ENCODE assay signal across 18 cellular contexts in the genomic region with DNA sequence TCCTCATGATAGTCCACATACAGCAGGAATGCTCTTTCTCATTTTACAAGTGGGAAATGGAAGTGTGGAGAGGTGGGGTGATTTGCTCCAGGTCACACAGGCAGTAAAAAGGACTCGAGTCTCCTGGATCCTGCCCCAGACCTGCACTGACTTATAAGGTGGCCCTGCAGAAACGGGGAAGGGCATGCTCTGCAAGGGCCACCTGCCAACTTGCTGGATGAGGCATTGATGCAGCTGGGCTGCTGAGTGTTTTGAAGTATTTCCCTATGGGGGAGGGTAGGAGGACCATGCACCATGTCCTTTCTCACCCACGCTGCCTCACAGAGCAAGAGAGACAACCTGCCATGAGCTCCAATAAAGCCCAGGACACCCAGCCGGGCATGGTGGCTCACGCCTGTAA. TPM values are rescaled to one million over a fixed set of nuclear protein-coding genes. Genes with fewer than 3 reads are reported as not detected.
"Had no signal": no experiment of that assay in that cellular context is flagged by ENCODE, and none has a peak within 500 bp of the region (broad histone marks: within the 10 kb centered on the region; RNA-seq: fewer than 3 reads in every experiment).

No MANE protein-coding gene starts in this region.

- H3K4me3 ChIP-seq: coronary artery, ovary, psoas muscle, skin epidermis, suprapubic skin, transverse colon had no signal

- H3K27ac ChIP-seq: coronary artery, ovary, psoas muscle, skin epidermis, suprapubic skin, transverse colon had no signal

- H3K9me3 ChIP-seq: ovary, psoas muscle, suprapubic skin, transverse colon had no signal

- H3K27me3 ChIP-seq: ovary, suprapubic skin, transverse colon had no signal

- H3K36me3 ChIP-seq: ovary, suprapubic skin, transverse colon had no signal

- DNase-seq: activated CD4-positive, alpha-beta T cell treated with anti-CD3 and anti-CD28 coated beads, Interleukin-2, amount 50 U/mL, for 1 hour; activated CD8-positive, alpha-beta memory T cell treated with anti-CD3 and anti-CD28 coated beads for 24 hours; activated CD8-positive, alpha-beta memory T cell treated with anti-CD3 and anti-CD28 coated beads, Interleukin-2, amount 50 U/mL, for 48 hours; activated effector memory CD4-positive, alpha-beta T cell treated with Interleukin-2 at 50 U/mL for 16 hours; activated naive CD4-positive, alpha-beta T cell treated with anti-CD3 and anti-CD28 coated beads, Interleukin-2, amount 50 U/mL, for 16 hours; activated T-cell treated with anti-CD3 and anti-CD28 coated beads, Interleukin-2, amount 50 U/mL, for 48 hours; aorta; erythroblast; mammary epithelial cell; ovary; psoas muscle; right cardiac atrium; transverse colon had no signal

- H3K4me1 ChIP-seq: psoas muscle, suprapubic skin, transverse colon had no signal

RNA-seq across cellular contexts. Expression of gene OR6Q1, which starts 36.9 kb away (rescaled TPM):
- total RNA-seq: aorta; mammary epithelial cell; neural crest cell; ovary; psoas muscle; right cardiac atrium; T-helper 1 cell treated with Interleukin-12 subunit alpha and Interleukin-12 subunit beta and Interleukin-4 antibody, amounts not matched to agents 30 ng/mL and 1 ng/mL, for 36 hours; transverse colon had no signal
- polyA plus RNA-seq: aorta, mammary epithelial cell, ovary, psoas muscle, right cardiac atrium had no signal

RNA-seq across cellular contexts. Expression of gene OR9Q1, which starts 44.0 kb away (rescaled TPM):
- total RNA-seq: aorta; mammary epithelial cell; neural crest cell; ovary; psoas muscle; right cardiac atrium; T-helper 1 cell treated with Interleukin-12 subunit alpha and Interleukin-12 subunit beta and Interleukin-4 antibody, amounts not matched to agents 30 ng/mL and 1 ng/mL, for 36 hours; transverse colon had no signal
- polyA plus RNA-seq: aorta, mammary epithelial cell, ovary, psoas muscle, right cardiac atrium had no signal

RNA-seq across cellular contexts. Expression of gene OR9I1, which starts 57.6 kb away (rescaled TPM):
- total RNA-seq: aorta; mammary epithelial cell; neural crest cell; ovary; psoas muscle; right cardiac atrium; suprapubic skin; T-helper 1 cell treated with Interleukin-12 subunit alpha and Interleukin-12 subunit beta and Interleukin-4 antibody, amounts not matched to agents 30 ng/mL and 1 ng/mL, for 36 hours; transverse colon had no signal
- polyA plus RNA-seq: aorta, mammary epithelial cell, ovary, psoas muscle, right cardiac atrium had no signal
